ENCODE assay signal across 18 cellular contexts in the genomic region with DNA sequence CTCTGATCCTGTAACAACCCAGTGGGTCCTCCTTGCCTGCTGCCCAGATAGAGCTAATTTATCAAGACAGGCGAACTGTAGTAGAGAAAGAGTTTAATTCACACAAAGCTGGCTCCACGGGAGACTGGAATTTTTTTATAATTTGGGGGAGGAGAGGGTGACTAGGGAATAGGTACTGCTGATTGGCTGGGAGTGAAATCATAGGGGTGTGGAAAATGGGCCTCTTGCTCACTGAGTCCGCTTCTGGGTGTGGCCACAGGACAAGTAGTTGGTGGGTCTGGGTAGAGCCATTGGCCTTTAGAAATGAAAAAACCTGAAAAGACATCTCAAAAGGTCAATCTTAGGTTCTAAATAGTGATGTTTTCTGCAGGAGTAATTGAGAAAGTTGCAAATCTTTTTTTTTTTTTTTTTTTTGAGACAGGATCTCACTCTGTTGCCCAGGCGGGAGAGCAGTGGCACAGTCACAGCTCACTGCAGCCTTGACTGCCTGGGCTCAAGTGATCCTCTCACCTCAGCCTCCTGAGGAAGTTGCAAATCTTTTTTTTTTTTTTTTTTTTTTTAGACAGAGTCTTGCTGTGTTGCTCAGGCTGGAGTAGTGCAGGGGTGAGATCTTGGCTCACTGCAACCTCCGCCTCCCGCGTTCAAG. TPM values are rescaled to one million over a fixed set of nuclear protein-coding genes. Genes with fewer than 3 reads are reported as not detected.
A peak's percentile ranks its signal among the peaks of the same experiment; 100 is the strongest.
DNase-seq lines count a peak whose midpoint lies in the region; ATAC-seq, FAIRE-seq and TF ChIP-seq lines count a peak whose summit lies in the region.
"Had no signal": no experiment of that assay in that cellular context is flagged by ENCODE, and none has a peak within 500 bp of the region (broad histone marks: within the 10 kb centered on the region; RNA-seq: fewer than 3 reads in every experiment).

No MANE protein-coding gene starts in this region.

- no peak for TF ChIP-seq RAD21 in HepG2 (CRISPR knock-in tag; IDR thresholded peaks at IDR 0.05)

- H3K27me3 ChIP-seq in HepG2 (ENCODE audit: control insufficient read depth in 1 of 2, insufficient read depth in 2 of 2, low read length in 2 of 2): no peaks in the 10 kb centered on the region; a peak in 1 of 5 replicates
- H3K27me3 ChIP-seq in right lobe of liver: no peaks in the 10 kb centered on the region
- H3K27me3 ChIP-seq: BE2C had no signal

- CTCF ChIA-PET in HepG2 (lab: Yijun Ruan, JAX; ENCODE audit: low intra/inter-chr PET ratio, low total read pairs): no interaction called here

- WGBS in HepG2 (ENCODE audit: low lambda C conversion rate): 55% methylated on average over 7 of the region's 7 CpGs
- 85% methylated on average over 5 of the region's 7 CpGs for WGBS in right lobe of liver (ENCODE audit: insufficient coverage, low coverage, low lambda C conversion rate, missing lambda C conversion rate)

- no peak for ATAC-seq in HepG2
- no peak for ATAC-seq in right lobe of liver
- ATAC-seq in esophagus mucosa: peak; percentile 45
- ATAC-seq in mucosa of descending colon: peak; percentile 39
- ATAC-seq: GM23338 had no signal

- no peak overlapping the region for H3K4me2 ChIP-seq in HepG2 (ENCODE audit: low read depth, low read length)
- H3K4me2 ChIP-seq: GM23338 had no signal

- in situ Hi-C loops in HepG2 (cut with HindIII; ENCODE audit: extremely low pct_ligation_motif_present, low pct_unique_long_range_greater_than_20kb): no loop called here

- FAIRE-seq in HepG2 (lab: Jason Lieb, UNC): no peak
- FAIRE-seq: D721Med had no signal

- no peaks in the 10 kb centered on the region for H4K20me1 ChIP-seq in HepG2 (ENCODE audit: insufficient read depth, low read length)

- intact Hi-C loops in HepG2 (cut with micrococcal nuclease; ENCODE audit: unreplicated experiment): no loop called here
- intact Hi-C loops in right lobe of liver (cut with DNase I): no loop called here
- intact Hi-C loops in mucosa of descending colon (cut with DNase I, micrococcal nuclease): no loop called here

- H2AFZ ChIP-seq in HepG2 (ENCODE audit: low read length): no peak overlapping the region
- H2AFZ ChIP-seq: GM23338 had no signal

- H3K4me1 ChIP-seq in HepG2 (ENCODE audit: insufficient read depth, low read length): peaks cover 17% of the 10 kb centered on the region
- no peaks in the 10 kb centered on the region for H3K4me1 ChIP-seq in right lobe of liver
- no peaks in the 10 kb centered on the region for H3K4me1 ChIP-seq in mucosa of descending colon (ENCODE audit: low read depth)
- H3K4me1 ChIP-seq: BE2C had no signal

- BruUV-seq in HepG2 (replicated peaks; lab: Mats Ljungman, UMichigan): no TSS peak

- no peak for DNase-seq in HepG2 (ENCODE audit: low spot score)
- no peak for DNase-seq in right lobe of liver
- peak; percentile 18 for DNase-seq in RPMI7951 (ENCODE audit: low read depth)
- no peak for DNase-seq in mucosa of descending colon
- DNase-seq in GOT3 (lab: John Stamatoyannopoulos, UW): no peak
- DNase-seq in activated CD4-positive, CD25-positive, alpha-beta regulatory T cell (lab: John Stamatoyannopoulos, UW): no peak
- no peak for DNase-seq in LoVo (ENCODE audit: low spot score)
- DNase-seq: 8988T; BE2C; C1 segment of cervical spinal cord; CD4-positive, CD25-positive, alpha-beta regulatory T cell; CD8-positive, alpha-beta memory T cell; COR-L47; GDM1; H7 had no signal

- TF ChIP-seq EP300 in HepG2 (IDR thresholded peaks at IDR 0.05; ENCODE audit: low read depth in 2 of 2, low read length in 2 of 2) (no peak), HepG2 (CRISPR knock-in tag; IDR thresholded peaks at IDR 0.05; ENCODE audit: borderline replicate concordance) (no peak)

- H3K36me3 ChIP-seq in HepG2 (replicated peaks in 1 of 2; ENCODE audit: control insufficient read depth in 1 of 2, insufficient read depth in 2 of 2, low read length in 2 of 2): no peaks in the 10 kb centered on the region
- no peaks in the 10 kb centered on the region for H3K36me3 ChIP-seq in right lobe of liver
- no peaks in the 10 kb centered on the region for H3K36me3 ChIP-seq in mucosa of descending colon (ENCODE audit: low read depth)
- H3K36me3 ChIP-seq: BE2C had no signal

- TF ChIP-seq POLR2A in HepG2 (IDR thresholded peaks at IDR 0.05; ENCODE audit: insufficient read depth in 1 of 2, low read depth in 2 of 2, low read length in 2 of 2) (no peak), right lobe of liver (IDR thresholded peaks at IDR 0.05) (no peak)

- H3K27ac ChIP-seq in HepG2 (ENCODE audit: extremely low read length, insufficient read depth, low read length): no peak overlapping the region
- H3K27ac ChIP-seq in right lobe of liver: no peak overlapping the region

- no peak for TF ChIP-seq CTCF in HepG2 (CRISPR knock-in tag; IDR thresholded peaks at IDR 0.05)
- TF ChIP-seq CTCF in right lobe of liver (IDR thresholded peaks at IDR 0.05): no peak
- no peak for TF ChIP-seq CTCF in mucosa of descending colon (IDR thresholded peaks at IDR 0.05)

- H3K9me3 ChIP-seq in HepG2 (ENCODE audit: low read length): no peaks in the 10 kb centered on the region
- H3K9me3 ChIP-seq in right lobe of liver: no peaks in the 10 kb centered on the region
- no peaks in the 10 kb centered on the region for H3K9me3 ChIP-seq in mucosa of descending colon
- H3K9me3 ChIP-seq: BE2C had no signal

- H3K4me3 ChIP-seq in HepG2 (replicated peaks in 1 of 3; ENCODE audit: insufficient read depth in 1 of 3, low read depth in 2 of 3, low read length in 3 of 3): no peak overlapping the region
- no peak overlapping the region for H3K4me3 ChIP-seq in right lobe of liver
- H3K4me3 ChIP-seq in mucosa of descending colon: no peak overlapping the region
- H3K4me3 ChIP-seq: GM23338 had no signal

- no peak overlapping the region for H3K9ac ChIP-seq in HepG2 (ENCODE audit: insufficient read depth, low read depth, low read length)

- POLR2A ChIA-PET in HepG2 (lab: Yijun Ruan, JAX): no interaction called here

- no peaks in the 10 kb centered on the region for H3K79me2 ChIP-seq in HepG2 (ENCODE audit: insufficient read depth, low read length)

TF ChIP-seq in HepG2, 621 proteins besides CTCF, POLR2A, EP300 and RAD21 (continues in another document):
- TF ChIP-seq ZNF616 (CRISPR knock-in tag; IDR thresholded peaks at IDR 0.05; ENCODE audit: low read depth): no peak

RNA-seq across cellular contexts. Expression of a gene that starts 14.4 kb away (rescaled TPM):
- total RNA-seq in HepG2 (2016; rRNA removed; fragmentation: Illumina TruSeq; extraction: Trizol) (56.4 and 83.2 TPM in 2 replicates), right lobe of liver (10 to 100 TPM; 31.4 to 96.5 (median 41.4) TPM), esophagus mucosa (33.5 TPM), mucosa of descending colon (10 to 100 TPM; 43.0 to 47.1 (median 43.9) TPM)
- total RNA-seq in HepG2 (2016; cell fraction: cytosol; rRNA removed; fragmentation: Illumina TruSeq; extraction: Trizol; ENCODE audit: low read depth): 10.2 and 10.6 TPM in 2 replicates
- 53.9 and 81.0 TPM in 2 replicates for total RNA-seq in HepG2 (2016; cell fraction: insoluble cytoplasmic fraction; rRNA removed; fragmentation: Illumina TruSeq; extraction: Trizol)
- total RNA-seq in HepG2 (2016; cell fraction: membrane; rRNA removed; fragmentation: Illumina TruSeq; extraction: Trizol): 15.1 and 16.2 TPM in 2 replicates
- total RNA-seq in HepG2 (2016; cell fraction: nucleus; rRNA removed; fragmentation: Illumina TruSeq; extraction: Trizol): 99.0 and 108 TPM in 2 replicates
- 26.7 and 35.8 TPM in 2 replicates for polyA plus RNA-seq in HepG2 (2011; rRNA removed)
- polyA plus RNA-seq in HepG2 (2011; cell fraction: cytosol; rRNA removed): 23.2 and 25.7 TPM in 2 replicates
- polyA plus RNA-seq in HepG2 (2011; cell fraction: nucleus; rRNA removed): 23.0 and 23.4 TPM in 2 replicates
- 32.1 and 43.1 TPM in 2 replicates for polyA plus RNA-seq in HepG2 (2012)
- 2.6 and 3.3 TPM in 2 replicates for polyA plus RNA-seq in HepG2 (2016; cell fraction: cytosol; fragmentation: Illumina TruSeq; extraction: Trizol; ENCODE audit: low read depth)
- 25.9 and 30.7 TPM in 2 replicates for polyA plus RNA-seq in HepG2 (2016; cell fraction: insoluble cytoplasmic fraction; fragmentation: Illumina TruSeq; extraction: Trizol; ENCODE audit: low read depth)
- 4.8 and 6.9 TPM in 2 replicates for polyA plus RNA-seq in HepG2 (2016; cell fraction: membrane; fragmentation: Illumina TruSeq; extraction: Trizol; ENCODE audit: low read depth)
- polyA plus RNA-seq in HepG2 (2016; cell fraction: nucleus; fragmentation: Illumina TruSeq; extraction: Trizol; ENCODE audit: insufficient read depth, low read depth): 80.4 and 80.6 TPM in 2 replicates
- 24.8 and 73.9 TPM in 2 replicates for polyA minus RNA-seq in HepG2 (2011; rRNA and poly(A)+ RNA removed; ENCODE audit: low replicate concordance)
- polyA minus RNA-seq in HepG2 (2011; cell fraction: cytosol; rRNA and poly(A)+ RNA removed): 59.4 and 63.1 TPM in 2 replicates
- 73.8 and 83.4 TPM in 2 replicates for polyA minus RNA-seq in HepG2 (2011; cell fraction: nucleus; rRNA and poly(A)+ RNA removed)
- total RNA-seq in RPMI7951 (2014; rRNA removed; shearing (Covaris generic)): 57.3 and 58.6 TPM in 2 replicates

RNA-seq across cellular contexts. Expression of a gene that starts 48.7 kb away (rescaled TPM):
- total RNA-seq in HepG2 (2016; rRNA removed; fragmentation: Illumina TruSeq; extraction: Trizol) (11.1 and 14.5 TPM in 2 replicates), right lobe of liver (10 to 100 TPM in 2 of 6 experiments, 1 to 10 TPM in 4; 5.0 to 11.5 (median 9.1) TPM), esophagus mucosa (14.3 TPM), mucosa of descending colon (10 to 100 TPM; 26.0 to 31.7 (median 29.8) TPM)
- 4.8 and 5.0 TPM in 2 replicates for total RNA-seq in HepG2 (2016; cell fraction: cytosol; rRNA removed; fragmentation: Illumina TruSeq; extraction: Trizol; ENCODE audit: low read depth)
- 9.6 and 12.8 TPM in 2 replicates for total RNA-seq in HepG2 (2016; cell fraction: insoluble cytoplasmic fraction; rRNA removed; fragmentation: Illumina TruSeq; extraction: Trizol)
- 9.9 and 10.8 TPM in 2 replicates for total RNA-seq in HepG2 (2016; cell fraction: membrane; rRNA removed; fragmentation: Illumina TruSeq; extraction: Trizol)
- 9.9 and 12.6 TPM in 2 replicates for total RNA-seq in HepG2 (2016; cell fraction: nucleus; rRNA removed; fragmentation: Illumina TruSeq; extraction: Trizol)
- polyA plus RNA-seq in HepG2 (2011; rRNA removed): 16.3 and 18.6 TPM in 2 replicates
- polyA plus RNA-seq in HepG2 (2011; cell fraction: cytosol; rRNA removed): 5.3 and 5.8 TPM in 2 replicates
- polyA plus RNA-seq in HepG2 (2011; cell fraction: nucleus; rRNA removed): 20.4 and 27.2 TPM in 2 replicates
- polyA plus RNA-seq in HepG2 (2012): 14.8 and 16.7 TPM in 2 replicates
- 2.2 and 2.7 TPM in 2 replicates for polyA plus RNA-seq in HepG2 (2016; cell fraction: cytosol; fragmentation: Illumina TruSeq; extraction: Trizol; ENCODE audit: low read depth)
- 22.5 and 29.3 TPM in 2 replicates for polyA plus RNA-seq in HepG2 (2016; cell fraction: insoluble cytoplasmic fraction; fragmentation: Illumina TruSeq; extraction: Trizol; ENCODE audit: low read depth)
- polyA plus RNA-seq in HepG2 (2016; cell fraction: membrane; fragmentation: Illumina TruSeq; extraction: Trizol; ENCODE audit: low read depth): 7.3 and 8.9 TPM in 2 replicates
- polyA plus RNA-seq in HepG2 (2016; cell fraction: nucleus; fragmentation: Illumina TruSeq; extraction: Trizol; ENCODE audit: insufficient read depth, low read depth): 20.0 and 21.0 TPM in 2 replicates
- 28.1 and 54.4 TPM in 2 replicates for polyA minus RNA-seq in HepG2 (2011; rRNA and poly(A)+ RNA removed; ENCODE audit: low replicate concordance)
- 11.8 and 13.8 TPM in 2 replicates for polyA minus RNA-seq in HepG2 (2011; cell fraction: cytosol; rRNA and poly(A)+ RNA removed)
- polyA minus RNA-seq in HepG2 (2011; cell fraction: nucleus; rRNA and poly(A)+ RNA removed): 16.5 and 19.1 TPM in 2 replicates
- total RNA-seq in RPMI7951 (2014; rRNA removed; shearing (Covaris generic)): 12.2 and 19.1 TPM in 2 replicates

Comparison
In these comparisons a context has a peak if more than half of its experiments do, and no peak if none do; other contexts are left out.
1. ATAC-seq: peak in esophagus mucosa (single experiment) and mucosa of descending colon (single experiment); none in HepG2 (single experiment) and right lobe of liver (0 of 4).